ENCODE assay signal across 26 cellular contexts in genomic region chr9:94785211-94786169, GRCh38. TPM values are rescaled to one million over a fixed set of nuclear protein-coding genes. Genes with fewer than 3 reads are reported as not detected.
DNase-seq lines count a peak whose midpoint lies in the region; ATAC-seq and TF ChIP-seq lines count a peak whose summit lies in the region.
"Had no signal": no experiment of that assay in that cellular context is flagged by ENCODE, and none has a peak within 500 bp of the region (broad histone marks: within the 10 kb centered on the region; RNA-seq: fewer than 3 reads in every experiment).

No MANE protein-coding gene starts in this region.

- DNase-seq in NCI-H2081 (lab: John Stamatoyannopoulos, UW) (peak; percentile 21 to 24), NCI-H2081 treated with DMSO at 0.1 percent for 48 hours (lab: John Stamatoyannopoulos, UW) (no peak), RWPE1 (ENCODE audit: low spot score) (no peak), sciatic nerve (ENCODE audit: low spot score) (no peak), middle frontal gyrus (ENCODE audit: extremely low spot score, low spot score) (no peak)
- DNase-seq: 8988T; activated CD8-positive, alpha-beta T cell treated with anti-CD3 and anti-CD28 coated beads for 36 hours; activated gamma-delta T cell; activated T-cell treated with anti-CD3 and anti-CD28 coated beads for 4 hours; DMS53; GF-D8; H7; MG63; NCI-H2227 treated with DMSO at 0.1 percent for 48 hours; NK-92 treated with Interleukin-12 subunit alpha and Interleukin-12 subunit beta, amount 100 ng/mL, for 24 hours; stimulated activated CD4-positive, alpha-beta T cell treated with anti-CD3 and anti-CD28 coated beads, Interleukin-12 subunit alpha, Interleukin-12 subunit beta, amount 100 ng/mL, for 4 hours; stimulated activated CD4-positive, alpha-beta T cell treated with anti-CD3 and anti-CD28 coated beads, Interleukin-4, amount 100 ng/mL, for 4 hours; stimulated activated naive CD8-positive, alpha-beta T cell treated with anti-CD3 and anti-CD28 coated beads, Interleukin-15, Interleukin-2, amounts not matched to agents 100 U/mL and 50 U/mL, for 24 hours; T-helper 9 cell; tibial artery had no signal

- H3K27me3 ChIP-seq in layer of hippocampus (ENCODE audit: control insufficient read depth, insufficient read depth, low read length), result no peaks in the 10 kb centered on the region
- H3K27me3 ChIP-seq: MG63, neutrophil, tibial artery had no signal

- no peak for TF ChIP-seq CTCF in RWPE1 (conservative IDR thresholded peaks at IDR 0.05; ENCODE audit: low read depth)

- intact Hi-C loops in sciatic nerve (cut with DNase I), result no loop called here

- peak overlapping the region; percentile 32 for H3K27ac ChIP-seq in RWPE1
- H3K27ac ChIP-seq in layer of hippocampus (ENCODE audit: low read depth, low read length), result peak overlapping the region; percentile 84
- H3K27ac ChIP-seq in temporal lobe (ENCODE audit: low read depth, low read length), result peak overlapping the region; percentile 60
- H3K27ac ChIP-seq: epithelial cell of prostate, neutrophil had no signal

- ATAC-seq in sciatic nerve (no peak), HG02870 (IDR thresholded peaks at IDR 0.05; ENCODE audit: unreplicated experiment) (no peak)
- ATAC-seq: activated CD8-positive, alpha-beta T cell treated with anti-CD3 and anti-CD28 coated beads for 36 hours; SK-N-SH treated with all-trans-retinoic acid at 6 μM for 48 hours; stimulated activated naive CD8-positive, alpha-beta T cell treated with anti-CD3 and anti-CD28 coated beads, Interleukin-15, Interleukin-2, amounts not matched to agents 100 U/mL and 50 U/mL, for 24 hours had no signal

- CTCF ChIA-PET in RWPE1 (lab: Yijun Ruan, JAX), result no interaction called here

- POLR2A ChIA-PET in RWPE1 (lab: Yijun Ruan, JAX; ENCODE audit: low non-redundant PET), result no interaction called here

RNA-seq across cellular contexts. Expression of gene AOPEP, which starts 59.0 kb away (rescaled TPM):
- total RNA-seq in temporal lobe (14.3 TPM), sciatic nerve (158 TPM)

Comparison
In these comparisons a context has a peak if more than half of its experiments do, and no peak if none do; other contexts are left out.
1. DNase-seq: peak in NCI-H2081 (2 of 2); none in NCI-H2081 treated with DMSO at 0.1 percent for 48 hours (single experiment), RWPE1 (single experiment), sciatic nerve (single experiment) and middle frontal gyrus (single experiment).
2. H3K27ac ChIP-seq: peak in every context shown above with its lines; median percentile 84 in layer of hippocampus; 60 in temporal lobe; 32 in RWPE1.
3. RNA of gene AOPEP, which starts 59.0 kb away (total RNA-seq): 158 TPM in sciatic nerve (single experiment); 14.3 TPM in temporal lobe (single experiment); every median in the first group is over 10 times any median in the second.